ENCODE assay signal across 24 cellular contexts in the genomic region with DNA sequence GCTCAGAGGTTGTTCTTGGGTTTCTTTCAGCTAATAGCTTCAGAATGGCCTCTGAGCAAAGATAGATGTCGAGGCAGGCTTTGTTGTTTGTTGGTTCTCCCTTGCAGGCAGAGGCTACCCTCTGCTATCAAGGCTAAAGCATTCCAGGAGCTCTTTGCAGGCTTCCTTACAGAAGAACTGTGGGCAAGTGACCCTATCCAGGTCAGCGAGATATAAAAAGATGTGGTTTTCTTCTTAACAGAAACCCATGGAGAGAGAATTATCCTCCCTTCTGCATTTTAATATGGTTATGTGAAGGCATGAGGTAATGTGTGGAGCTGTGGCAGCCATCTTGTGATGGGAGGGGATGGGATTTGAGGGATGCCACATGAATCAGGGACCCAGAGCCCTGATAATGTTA.
"Had no signal": no experiment of that assay in that cellular context is flagged by ENCODE, and none has a peak within 500 bp of the region (broad histone marks: within the 10 kb centered on the region; RNA-seq: fewer than 3 reads in every experiment).

No MANE protein-coding gene starts in this region.

- H3K4me3 ChIP-seq: cardiac muscle cell, Peyer's patch, SJSA1 had no signal

- H3K4me1 ChIP-seq: Peyer's patch, SJSA1 had no signal

- H3K36me3 ChIP-seq: brain microvascular endothelial cell, cardiac muscle cell, Peyer's patch had no signal

- H3K27ac ChIP-seq: brain microvascular endothelial cell, cardiac muscle cell, Peyer's patch, RWPE1, SJSA1 had no signal

- H3K4me3 Mint-ChIP-seq: activated CD8-positive, alpha-beta T cell treated with anti-CD3 and anti-CD28 coated beads for 36 hours; activated naive CD4-positive, alpha-beta T cell treated with anti-CD3 and anti-CD28 coated beads, Interleukin-2, amount 10 ng/mL, durations not matched to agents 7 days and 5 days; activated T-cell treated with anti-CD3 and anti-CD28 coated beads, Interleukin-2, amount 50 U/mL, for 72 hours had no signal

- H3K27ac Mint-ChIP-seq: activated CD8-positive, alpha-beta T cell treated with anti-CD3 and anti-CD28 coated beads for 36 hours; activated naive CD4-positive, alpha-beta T cell treated with anti-CD3 and anti-CD28 coated beads, Interleukin-2, amount 10 ng/mL, durations not matched to agents 7 days and 5 days; activated T-cell treated with anti-CD3 and anti-CD28 coated beads, Interleukin-2, amount 50 U/mL, for 72 hours; activated T-helper 2 cell treated with anti-CD3 and anti-CD28 coated beads, Interferon-gamma antibody, Interleukin-2, Interleukin-4, amounts not matched to agents 10 μg/mL and 5 μg/mL and 100 μg/mL, durations not matched to agents 14 hours and 24 hours and 36 hours had no signal

- ATAC-seq: activated CD4-positive, CD25-positive, alpha-beta regulatory T cell treated with anti-CD3 and anti-CD28 coated beads, Interleukin-2, amount 50 U/mL, for 24 hours; activated CD8-positive, alpha-beta T cell treated with anti-CD3 and anti-CD28 coated beads for 36 hours; activated T-cell treated with anti-CD3 and anti-CD28 coated beads, Interleukin-2, amount 50 U/mL, for 72 hours had no signal

- DNase-seq: activated CD4-positive, alpha-beta T cell treated with anti-CD3 and anti-CD28 coated beads for 4 hours; activated CD8-positive, alpha-beta memory T cell treated with anti-CD3 and anti-CD28 coated beads, Interleukin-2, amount 50 U/mL, for 4 hours; activated CD8-positive, alpha-beta T cell treated with anti-CD3 and anti-CD28 coated beads for 36 hours; activated gamma-delta T cell treated with Interleukin-2 at 50 U/mL for 16 hours; activated naive CD4-positive, alpha-beta T cell treated with anti-CD3 and anti-CD28 coated beads, Interleukin-2, amount 10 ng/mL, durations not matched to agents 7 days and 5 days; activated T-cell treated with anti-CD3 and anti-CD28 coated beads, Interleukin-2, amount 50 U/mL, for 72 hours; amygdala; brain microvascular endothelial cell; KG1; NCI-H1105; NCI-H1436; NCI-H1694 treated with DMSO at 0.1 percent for 48 hours; NCI-H2029 treated with DMSO at 0.1 percent for 48 hours; NCI-H510A treated with DMSO at 0.1 percent for 48 hours; NCI-H69; NK-92 treated with Interleukin-12 subunit alpha and Interleukin-12 subunit beta, amount 100 ng/mL, for 24 hours; OCI-M1; Peyer's patch; Right ventricle myocardium superior had no signal

- H3K27me3 ChIP-seq: brain microvascular endothelial cell, cardiac muscle cell, Peyer's patch, SJSA1 had no signal

- H3K9me3 ChIP-seq: Peyer's patch, SJSA1 had no signal

- H3K27me3 Mint-ChIP-seq: activated CD8-positive, alpha-beta T cell treated with anti-CD3 and anti-CD28 coated beads for 36 hours; activated naive CD4-positive, alpha-beta T cell treated with anti-CD3 and anti-CD28 coated beads, Interleukin-2, amount 10 ng/mL, durations not matched to agents 7 days and 5 days had no signal
